8 cellular contexts compared by ENCODE assay signal in the genomic region with DNA sequence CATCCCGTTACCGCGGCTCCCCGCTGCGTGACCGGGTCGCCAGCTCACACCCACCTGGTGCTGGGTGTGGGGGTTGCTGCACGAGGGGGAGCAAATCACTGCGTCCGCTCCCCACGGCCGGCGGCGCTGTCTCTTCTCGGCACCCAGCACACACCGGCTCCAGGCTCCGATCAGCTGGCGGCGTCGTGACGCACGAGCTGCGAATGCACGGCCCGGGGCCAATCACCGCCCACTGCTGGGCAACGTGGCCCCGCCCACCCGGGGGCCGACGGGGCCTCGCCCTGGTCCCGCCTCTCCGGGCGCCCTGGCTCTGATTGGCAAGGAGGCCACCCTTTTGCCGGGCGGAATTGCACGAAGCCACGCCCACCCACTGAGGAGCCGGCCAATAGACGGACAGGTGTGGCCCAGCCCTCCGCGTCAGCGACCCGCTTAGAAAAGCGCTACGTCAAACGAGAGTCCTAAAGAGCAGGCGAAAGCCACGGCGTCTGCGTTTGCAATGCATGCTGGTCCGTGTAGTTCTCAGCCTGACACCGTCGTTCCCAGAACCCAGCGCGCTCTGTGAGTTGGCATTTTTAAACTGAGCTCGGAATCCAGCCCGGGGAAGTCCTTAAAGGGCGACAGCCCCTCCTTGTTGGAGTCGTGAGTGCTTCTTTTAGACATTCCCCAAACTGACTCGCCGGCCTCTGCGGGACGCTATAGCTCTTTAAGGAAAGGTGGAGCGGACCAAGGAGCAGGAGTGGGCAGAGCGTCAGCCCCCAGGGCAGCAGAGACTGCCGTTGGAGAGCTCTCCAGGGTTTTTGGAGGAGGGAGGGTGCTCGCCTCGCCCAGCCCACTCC. TPM values are rescaled to one million over a fixed set of nuclear protein-coding genes. Genes with fewer than 3 reads are reported as not detected.
A peak's percentile ranks its signal among the peaks of the same experiment; 100 is the strongest.
DNase-seq lines count a peak whose midpoint lies in the region; ATAC-seq and TF ChIP-seq lines count a peak whose summit lies in the region.

No MANE protein-coding gene starts in this region.

- no peak for TF ChIP-seq CTCF in GM12875 (IDR thresholded peaks at IDR 0.05; ENCODE audit: borderline replicate concordance, insufficient read depth, low read depth, low read length)
- peak in 3 of 9 donors; percentile 7 to 34 (median 14) for TF ChIP-seq CTCF in heart right ventricle (IDR thresholded peaks at IDR 0.05)
- peak; percentile 12 for TF ChIP-seq CTCF in upper lobe of right lung (IDR thresholded peaks at IDR 0.05)

- H3K36me3 ChIP-seq in heart right ventricle (peaks cover 0 to 34% (median 24%) of the 10 kb centered on the region in 9 donors), upper lobe of right lung (peaks cover 29% of the 10 kb centered on the region)

- intact Hi-C loops in heart right ventricle (cut with DNase I) (loop anchor here in 3 of 10 donors (2.0 to 10.0 kb wide), 7 partner anchors 31 to 451 kb away; a partner anchor contains a TSS), posterior cingulate gyrus (cut with DNase I) (loop anchor here (5.0 to 10.0 kb wide), 3 partner anchors 34 to 319 kb away; a partner anchor contains a TSS), upper lobe of right lung (cut with DNase I) (loop anchor here (10.0 kb wide), 2 partner anchors 69 to 109 kb away; a partner anchor contains a TSS)

- H3K27ac ChIP-seq in heart right ventricle = peak overlapping the region; percentile 98 to 100 (median 99)
- H3K27ac ChIP-seq in upper lobe of right lung = peak overlapping the region; percentile 98

- peaks cover 17 to 68% (median 51%) of the 10 kb centered on the region in 9 donors for H3K4me1 ChIP-seq in heart right ventricle
- peaks cover 50% of the 10 kb centered on the region for H3K4me1 ChIP-seq in upper lobe of right lung

- H3K9me3 ChIP-seq in heart right ventricle = no peaks in the 10 kb centered on the region
- H3K9me3 ChIP-seq in upper lobe of right lung = no peaks in the 10 kb centered on the region

- H3K27me3 ChIP-seq in heart right ventricle = no peaks in the 10 kb centered on the region
- no peaks in the 10 kb centered on the region for H3K27me3 ChIP-seq in upper lobe of right lung

- H3K4me3 ChIP-seq in GM12875 (ENCODE audit: low read depth, low read length) (peak overlapping the region; percentile 91), heart right ventricle (peak overlapping the region; percentile 81 to 99 (median 94)), upper lobe of right lung (peak overlapping the region; percentile 90)

- ATAC-seq in HG02798 (IDR thresholded peaks at IDR 0.05; ENCODE audit: poor library complexity, unreplicated experiment) = peak; percentile 85
- ATAC-seq in heart right ventricle = peak; percentile 73 to 86 (median 83)
- peak; percentile 84 for ATAC-seq in upper lobe of right lung

- DNase-seq in NCI-H1436 (lab: John Stamatoyannopoulos, UW) (peak; percentile 99), T follicular helper cell (ENCODE audit: low read depth) (peak; percentile 100), amniotic epithelial cell (ENCODE audit: low read depth) (peak; percentile 100), heart right ventricle (peak; percentile 100), posterior cingulate gyrus (peak; percentile 99 to 100 (median 100)), upper lobe of right lung (peak; percentile 100)

- WGBS in heart right ventricle, 2 donors = 0% methylated on average over 67 to 70 of the region's 70 CpGs

RNA-seq across cellular contexts. Expression of a gene that starts 6.1 kb away (rescaled TPM):
- total RNA-seq in heart right ventricle = 1 to 10 TPM in 9 of 10 donors, under 1 TPM in 1; 0.96 to 6.0 (median 1.9) TPM
- polyA plus RNA-seq in heart right ventricle = 1 to 10 TPM; 1.6 to 3.2 TPM
- total RNA-seq in upper lobe of right lung = 12.7 TPM

RNA-seq across cellular contexts. Expression of a gene that starts 8.2 kb away (rescaled TPM):
- total RNA-seq in heart right ventricle = 10 to 100 TPM in 4 of 10 donors, 1 to 10 TPM in 6; 7.7 to 16.9 (median 9.2) TPM
- 10 to 100 TPM in 1 of 2 donors, 1 to 10 TPM in 1; 8.5 to 14.9 TPM for polyA plus RNA-seq in heart right ventricle
- 43.9 TPM for total RNA-seq in upper lobe of right lung

RNA-seq across cellular contexts. Expression of a gene that starts 26.4 kb away (rescaled TPM):
- total RNA-seq in heart right ventricle (1 to 10 TPM in 3 of 10 donors, under 1 TPM in 5, not detected in 2; 0.18 to 1.3 (median 0.41) TPM), upper lobe of right lung (21.6 TPM)
- 1 to 10 TPM; 2.0 to 2.8 TPM for polyA plus RNA-seq in heart right ventricle

RNA-seq across cellular contexts. Expression of a gene that starts 31.6 kb away (rescaled TPM):
- total RNA-seq in heart right ventricle (100 to 1,000 TPM; 137 to 205 (median 179) TPM), upper lobe of right lung (263 TPM)
- polyA plus RNA-seq in heart right ventricle = 100 to 1,000 TPM in 1 of 2 donors, 10 to 100 TPM in 1; 79.1 to 107 TPM

RNA-seq across cellular contexts. Expression of a gene that starts 45.6 kb away (rescaled TPM):
- total RNA-seq in heart right ventricle = 100 to 1,000 TPM in 4 of 10 donors, 10 to 100 TPM in 6; 26.2 to 185 (median 89.1) TPM
- polyA plus RNA-seq in heart right ventricle = 100 to 1,000 TPM; 181 to 247 TPM
- total RNA-seq in upper lobe of right lung = 119 TPM

Comparison
In these comparisons a context has a peak if more than half of its experiments do, and no peak if none do; other contexts are left out.
1. Peak in every context shown above with its lines: DNase-seq, ATAC-seq, H3K4me3 ChIP-seq and H3K27ac ChIP-seq.